Comparison of ENCODE assay signal across 10 cellular contexts in genomic region chr10:110527731-110528171, GRCh38. TPM values are rescaled to one million over a fixed set of nuclear protein-coding genes. Genes with fewer than 3 reads are reported as not detected.
DNase-seq lines count a peak whose midpoint lies in the region; ATAC-seq and TF ChIP-seq lines count a peak whose summit lies in the region.
"Had no signal": no experiment of that assay in that cellular context is flagged by ENCODE, and none has a peak within 500 bp of the region (broad histone marks: within the 10 kb centered on the region; RNA-seq: fewer than 3 reads in every experiment).

No MANE protein-coding gene starts in this region.

- H3K4me1 ChIP-seq in MM.1S (ENCODE audit: low read length) (peaks cover 46% of the 10 kb centered on the region), psoas muscle (peaks cover 4% of the 10 kb centered on the region)

- no peaks in the 10 kb centered on the region for H3K9me3 Mint-ChIP-seq in osteocyte (ENCODE audit: unreplicated experiment)
- H3K9me3 Mint-ChIP-seq: naive thymus-derived CD4-positive, alpha-beta T cell had no signal

- H3K27ac ChIP-seq in MM.1S (ENCODE audit: low read length) (peak overlapping the region; percentile 70; the same call in 1 of the 2 replicates), brain microvascular endothelial cell (peak overlapping the region; percentile 77), psoas muscle (no peak overlapping the region)
- H3K27ac ChIP-seq: suprapubic skin had no signal

- H3K4me2 ChIP-seq in MM.1S (ENCODE audit: low read depth, low read length), result peak overlapping the region; percentile 59; the same call in 1 of the 2 replicates

- peak overlapping the region; percentile 93 for H3K27ac Mint-ChIP-seq in osteocyte (ENCODE audit: unreplicated experiment)

- 0 out of 2 replicates have a peak overlapping the region, but pooled peaks have one; percentile 4 for H3K9ac ChIP-seq in MM.1S (ENCODE audit: low read length)

- in situ Hi-C loops in brain microvascular endothelial cell (cut with HindIII; ENCODE audit: low pct_ligation_motif_present, low sequenced_read_pairs), result loop anchor here (25.0 kb wide), 1 partner anchor 190 kb away; no protein-coding TSS in a partner anchor

- H3K27me3 Mint-ChIP-seq in osteocyte (ENCODE audit: unreplicated experiment), result no peaks in the 10 kb centered on the region

- DNase-seq in Daoy (ENCODE audit: low read depth) (peak; percentile 50), MM.1S (no peak), brain microvascular endothelial cell (no peak), osteocyte (ENCODE audit: extremely low spot score, unreplicated experiment) (peak; percentile 67), psoas muscle (no peak), NCI-H187 treated with DMSO at 0.1 percent for 48 hours (lab: John Stamatoyannopoulos, UW) (no peak), 8988T (no peak)
- DNase-seq: left colon; naive thymus-derived CD4-positive, alpha-beta T cell had no signal

- 0 out of 2 replicates have a peak, but pooled peaks cover 3% of the 10 kb centered on the region for H4K20me1 ChIP-seq in MM.1S (ENCODE audit: insufficient read depth, low read length)

- H3K36me3 Mint-ChIP-seq in osteocyte (ENCODE audit: unreplicated experiment), result no peaks in the 10 kb centered on the region

- no peak for ATAC-seq in psoas muscle
- ATAC-seq: left colon; naive thymus-derived CD4-positive, alpha-beta T cell had no signal

- H3K9me3 ChIP-seq in MM.1S (replicated peaks; ENCODE audit: insufficient read depth, low read length) (no peaks in the 10 kb centered on the region), psoas muscle (no peaks in the 10 kb centered on the region)
- H3K9me3 ChIP-seq: suprapubic skin had no signal

- H3K9me2 ChIP-seq in MM.1S (replicated peaks; ENCODE audit: insufficient read depth, low read length), result no peaks in the 10 kb centered on the region

- H3K4me3 ChIP-seq in MM.1S (ENCODE audit: low read length) (no peak overlapping the region), brain microvascular endothelial cell (ENCODE audit: low read depth, low read length) (no peak overlapping the region), psoas muscle (no peak overlapping the region)
- H3K4me3 ChIP-seq: suprapubic skin had no signal

- no peaks in the 10 kb centered on the region for H3K27me3 ChIP-seq in MM.1S (replicated peaks; ENCODE audit: insufficient read depth, low read length)
- no peaks in the 10 kb centered on the region for H3K27me3 ChIP-seq in brain microvascular endothelial cell (replicated peaks)
- peaks cover 0 to 18% (median 4%) of the 10 kb centered on the region in 3 donors for H3K27me3 ChIP-seq in psoas muscle (ENCODE audit: insufficient read depth in 3 of 3, low read length in 2 of 3)
- H3K27me3 ChIP-seq: suprapubic skin had no signal

- H2AFZ ChIP-seq in MM.1S (ENCODE audit: low read length), result no peak overlapping the region

- H3K36me3 ChIP-seq in MM.1S (replicated peaks; ENCODE audit: insufficient read depth, low read length), result peaks cover 6% of the 10 kb centered on the region; the same call in 1 of the 2 replicates
- H3K36me3 ChIP-seq in brain microvascular endothelial cell (replicated peaks), result no peaks in the 10 kb centered on the region
- no peaks in the 10 kb centered on the region for H3K36me3 ChIP-seq in psoas muscle (ENCODE audit: insufficient read depth in 1 of 2, low read depth in 1 of 2)
- H3K36me3 ChIP-seq: suprapubic skin had no signal

- peaks cover 64% of the 10 kb centered on the region for H3F3A ChIP-seq in MM.1S (ENCODE audit: insufficient read depth, low read length)

- WGBS in psoas muscle, 3 donors, result 80 to 83% (median 82%) methylated on average over 9 of the region's 9 CpGs

- H3K4me3 Mint-ChIP-seq in osteocyte (ENCODE audit: unreplicated experiment), result no peak overlapping the region

- intact Hi-C loops in psoas muscle (cut with DNase I), result no loop called here

- peaks cover 19% of the 10 kb centered on the region for H3K79me2 ChIP-seq in MM.1S (ENCODE audit: low read length)

- peaks cover 47% of the 10 kb centered on the region for H3K4me1 Mint-ChIP-seq in osteocyte (ENCODE audit: unreplicated experiment)

- TF ChIP-seq CTCF in MM.1S (IDR thresholded peaks at IDR 0.05; ENCODE audit: low read length) (no peak), brain microvascular endothelial cell (IDR thresholded peaks at IDR 0.05; ENCODE audit: low read depth, low read length, missing control alignments) (no peak), osteocyte (IDR thresholded peaks at IDR 0.05) (no peak), psoas muscle (IDR thresholded peaks at IDR 0.05) (no peak)

RNA-seq across cellular contexts. Expression of gene DUSP5, which starts 30.0 kb away (rescaled TPM):
- total RNA-seq in Daoy (2014; rRNA removed; shearing (Covaris generic)), result 9.1 and 9.9 TPM in 2 replicates
- total RNA-seq in osteocyte, result 11.0 and 16.1 TPM in 2 replicates
- total RNA-seq in psoas muscle, result 1 to 10 TPM; 1.3 to 2.9 (median 2.4) TPM
- polyA plus RNA-seq in psoas muscle, result 10 to 100 TPM in 1 of 3 donors, 1 to 10 TPM in 2; 1.2 to 77.5 (median 1.9) TPM

RNA-seq across cellular contexts. Expression of gene SMC3, which starts 39.7 kb away (rescaled TPM):
- 39.8 and 43.2 TPM in 2 replicates for total RNA-seq in Daoy (2014; rRNA removed; shearing (Covaris generic))
- total RNA-seq in osteocyte (39.8 and 42.8 TPM in 2 replicates), psoas muscle (10 to 100 TPM; 18.4 to 20.6 (median 19.5) TPM)
- polyA plus RNA-seq in psoas muscle, result 10 to 100 TPM; 15.3 to 25.3 (median 15.4) TPM

Comparison
In these comparisons a context has a peak if more than half of its experiments do, and no peak if none do; other contexts are left out.
1. DNase-seq: peak in Daoy (single experiment) and osteocyte (single experiment); none in MM.1S (single experiment), brain microvascular endothelial cell (single experiment), psoas muscle (0 of 2), NCI-H187 treated with DMSO at 0.1 percent for 48 hours (single experiment) and 8988T (single experiment).